Comparison of ENCODE assay signal across 8 cellular contexts in genomic region chr12:131949431-131950181, GRCh38. TPM values are rescaled to one million over a fixed set of nuclear protein-coding genes. Genes with fewer than 3 reads are reported as not detected.
A peak's percentile ranks its signal among the peaks of the same experiment; 100 is the strongest.
DNase-seq lines count a peak whose midpoint lies in the region; ATAC-seq and TF ChIP-seq lines count a peak whose summit lies in the region.

Gene EP400, plus strand, starts transcription at chr12:131949942. Its CDS starts 10,678 bp downstream, at chr12:131960620.

- DNase-seq in DND-41 = peak; percentile 94
- peak; percentile 90 for DNase-seq in LHCN-M2 (ENCODE audit: low read depth)
- DNase-seq in RPMI7951 (ENCODE audit: low read depth) = peak; percentile 88
- DNase-seq in activated T-helper 1 cell treated with anti-CD3 and anti-CD28 coated beads, Interleukin-12 subunit alpha, Interleukin-12 subunit beta, Interleukin-2, Interleukin-4 antibody, amounts not matched to agents 30 ng/mL and 10 ng/mL and 1 ng/mL, durations not matched to agents 14 hours and 24 hours and 36 hours (ENCODE audit: low spot score) = peak; percentile 89
- DNase-seq in fibroblast of lung (ENCODE audit: low read depth in 2 of 2) = peak; percentile 89 to 92
- DNase-seq in natural killer cell = peak; percentile 88
- peak; percentile 79 to 92 (median 88) for DNase-seq in stimulated activated naive CD4-positive, alpha-beta T cell (lab: John Stamatoyannopoulos, UW)

- peaks cover 30% of the 10 kb centered on the region for H4K20me1 ChIP-seq in DND-41 (ENCODE audit: insufficient read depth, low read length)
- no peaks in the 10 kb centered on the region for H4K20me1 ChIP-seq in fibroblast of lung (ENCODE audit: control insufficient read depth, extremely low read depth, insufficient read depth, low read length)

- peaks cover 6% of the 10 kb centered on the region for H3K36me3 ChIP-seq in DND-41 (ENCODE audit: insufficient read depth, low read length)
- H3K36me3 ChIP-seq in fibroblast of lung (ENCODE audit: control insufficient read depth, insufficient read depth, low read length) = peaks cover 4% of the 10 kb centered on the region

- H3K27me3 ChIP-seq in DND-41 (ENCODE audit: insufficient read depth, low read length, poor library complexity) (no peaks in the 10 kb centered on the region), fibroblast of lung (ENCODE audit: control insufficient read depth, insufficient read depth, low read length) (no peaks in the 10 kb centered on the region)

- peak within 1 kb of the TSS; percentile 98 for H3K4me2 ChIP-seq in DND-41 (ENCODE audit: insufficient read depth, low read length)
- H3K4me2 ChIP-seq in fibroblast of lung (ENCODE audit: extremely low read depth, insufficient read depth, low read length) = peak within 1 kb of the TSS; percentile 95

- no peaks in the 10 kb centered on the region for H3K27me3 Mint-ChIP-seq in activated T-helper 1 cell treated with anti-CD3 and anti-CD28 coated beads, Interleukin-12 subunit alpha, Interleukin-12 subunit beta, Interleukin-2, Interleukin-4 antibody, amounts not matched to agents 30 ng/mL and 10 ng/mL and 1 ng/mL, durations not matched to agents 14 hours and 24 hours and 36 hours (ENCODE audit: insufficient read depth)
- H3K27me3 Mint-ChIP-seq in natural killer cell (ENCODE audit: low read depth in 2 of 2) = no peaks in the 10 kb centered on the region

- H3K4me3 Mint-ChIP-seq in activated T-helper 1 cell treated with anti-CD3 and anti-CD28 coated beads, Interleukin-12 subunit alpha, Interleukin-12 subunit beta, Interleukin-2, Interleukin-4 antibody, amounts not matched to agents 30 ng/mL and 10 ng/mL and 1 ng/mL, durations not matched to agents 14 hours and 24 hours and 36 hours = peak within 1 kb of the TSS; percentile 92
- H3K4me3 Mint-ChIP-seq in natural killer cell = peak within 1 kb of the TSS; percentile 94

- ATAC-seq in DND-41 (ENCODE audit: insufficient read depth, low read depth) = peak; percentile 90
- ATAC-seq in GM21825 (IDR thresholded peaks at IDR 0.05; ENCODE audit: unreplicated experiment) = peak; percentile 91
- peak; percentile 91 to 97 (median 93) for ATAC-seq in natural killer cell

- TF ChIP-seq CTCF in DND-41 (IDR thresholded peaks at IDR 0.05; ENCODE audit: borderline replicate concordance, extremely low read depth, low read length, poor library complexity, severe bottlenecking) = peak; percentile 79
- peak in 1 of 2 donors; percentile 10 for TF ChIP-seq CTCF in fibroblast of lung (conservative IDR thresholded peaks at IDR 0.05 in 1 of 2, IDR thresholded peaks at IDR 0.05 in 1 of 2; ENCODE audit: low read depth in 1 of 2, low read length in 2 of 2)
- no peak for TF ChIP-seq CTCF in natural killer cell (IDR thresholded peaks at IDR 0.05)

- H3K4me1 ChIP-seq in DND-41 (ENCODE audit: insufficient read depth, low read length) (peaks cover 20% of the 10 kb centered on the region), fibroblast of lung (ENCODE audit: control insufficient read depth, extremely low read depth, insufficient read depth, low read length) (no peaks in the 10 kb centered on the region)

- H3K9me3 ChIP-seq in DND-41 (ENCODE audit: insufficient read depth, low read length, severe bottlenecking) (no peaks in the 10 kb centered on the region), fibroblast of lung (ENCODE audit: control insufficient read depth, insufficient read depth, low read depth, low read length) (no peaks in the 10 kb centered on the region)

- H2AFZ ChIP-seq in DND-41 (ENCODE audit: low read depth, low read length) (peak within 1 kb of the TSS; percentile 98), fibroblast of lung (ENCODE audit: low read length) (peak within 1 kb of the TSS; percentile 98)

- H3K4me3 ChIP-seq in DND-41 (ENCODE audit: low read depth in 1 of 2, low read length in 2 of 2) (peak within 1 kb of the TSS; percentile 58 to 77), fibroblast of lung (replicated peaks in 1 of 4; ENCODE audit: control extremely low read depth in 1 of 4, insufficient read depth in 1 of 4, low read depth in 3 of 4, low read length in 4 of 4) (peak within 1 kb of the TSS; percentile 82 to 96 (median 86))

- peaks cover 6% of the 10 kb centered on the region for H3K36me3 Mint-ChIP-seq in activated T-helper 1 cell treated with anti-CD3 and anti-CD28 coated beads, Interleukin-12 subunit alpha, Interleukin-12 subunit beta, Interleukin-2, Interleukin-4 antibody, amounts not matched to agents 30 ng/mL and 10 ng/mL and 1 ng/mL, durations not matched to agents 14 hours and 24 hours and 36 hours (ENCODE audit: low read depth)
- no peaks in the 10 kb centered on the region for H3K36me3 Mint-ChIP-seq in natural killer cell

- no peaks in the 10 kb centered on the region for H3K9me3 Mint-ChIP-seq in activated T-helper 1 cell treated with anti-CD3 and anti-CD28 coated beads, Interleukin-12 subunit alpha, Interleukin-12 subunit beta, Interleukin-2, Interleukin-4 antibody, amounts not matched to agents 30 ng/mL and 10 ng/mL and 1 ng/mL, durations not matched to agents 14 hours and 24 hours and 36 hours
- no peaks in the 10 kb centered on the region for H3K9me3 Mint-ChIP-seq in natural killer cell

- intact Hi-C loops in activated T-helper 1 cell treated with anti-CD3 and anti-CD28 coated beads, Interleukin-12 subunit alpha, Interleukin-12 subunit beta, Interleukin-2, Interleukin-4 antibody, amounts not matched to agents 30 ng/mL and 10 ng/mL and 1 ng/mL, durations not matched to agents 14 hours and 24 hours and 36 hours (cut with micrococcal nuclease) = loop anchor here (1.0 to 5.0 kb wide), 8 partner anchors 20 to 1077 kb away; partner anchors contain the start of genes GOLGA3, MMP17, POLE and PUS1
- intact Hi-C loops in natural killer cell (cut with micrococcal nuclease) = loop anchor here (1.0 kb wide), 2 partner anchors 20 to 53 kb away; partner anchors contain the start of gene PUS1

- H3K27ac ChIP-seq in DND-41 (ENCODE audit: low read length) (peak within 1 kb of the TSS; percentile 84), fibroblast of lung (ENCODE audit: insufficient read depth, low read length) (peak within 1 kb of the TSS; percentile 83)

- H3K79me2 ChIP-seq in DND-41 (ENCODE audit: insufficient read depth, low read length) = peaks cover 48% of the 10 kb centered on the region
- H3K79me2 ChIP-seq in fibroblast of lung (ENCODE audit: control insufficient read depth, insufficient read depth, low read length) = peaks cover 40% of the 10 kb centered on the region

- H3K27ac Mint-ChIP-seq in activated T-helper 1 cell treated with anti-CD3 and anti-CD28 coated beads, Interleukin-12 subunit alpha, Interleukin-12 subunit beta, Interleukin-2, Interleukin-4 antibody, amounts not matched to agents 30 ng/mL and 10 ng/mL and 1 ng/mL, durations not matched to agents 14 hours and 24 hours and 36 hours = peak within 1 kb of the TSS; percentile 90
- H3K27ac Mint-ChIP-seq in natural killer cell = peak within 1 kb of the TSS; percentile 59 to 89

- peak within 1 kb of the TSS; percentile 98 for H3K9ac ChIP-seq in DND-41 (ENCODE audit: low read depth, low read length)
- peak within 1 kb of the TSS; percentile 89 for H3K9ac ChIP-seq in fibroblast of lung (ENCODE audit: insufficient read depth, low read length)

- peaks cover 30% of the 10 kb centered on the region for H3K4me1 Mint-ChIP-seq in activated T-helper 1 cell treated with anti-CD3 and anti-CD28 coated beads, Interleukin-12 subunit alpha, Interleukin-12 subunit beta, Interleukin-2, Interleukin-4 antibody, amounts not matched to agents 30 ng/mL and 10 ng/mL and 1 ng/mL, durations not matched to agents 14 hours and 24 hours and 36 hours (ENCODE audit: low read depth)
- H3K4me1 Mint-ChIP-seq in natural killer cell = peaks cover 26 to 35% of the 10 kb centered on the region in 2 donors

RNA-seq across cellular contexts. Expression of gene EP400, which starts in this region (rescaled TPM):
- total RNA-seq in LHCN-M2 (2014; rRNA removed) = 8.7 and 10.4 TPM in 2 replicates
- 13.4 TPM for polyA plus RNA-seq in LHCN-M2 (2012)
- 3.7 TPM in 2 replicates for total RNA-seq in RPMI7951 (2014; rRNA removed; shearing (Covaris generic))
- total RNA-seq in activated T-helper 1 cell treated with anti-CD3 and anti-CD28 coated beads, Interleukin-12 subunit alpha, Interleukin-12 subunit beta, Interleukin-2, Interleukin-4 antibody, amounts not matched to agents 30 ng/mL and 10 ng/mL and 1 ng/mL, durations not matched to agents 14 hours and 24 hours and 36 hours = 66.6 TPM in 2 replicates
- 8.0 and 12.4 TPM in 2 replicates for total RNA-seq in fibroblast of lung
- polyA plus RNA-seq in fibroblast of lung = 3.4 and 6.2 TPM in 2 replicates
- 14.4 and 17.5 TPM in 2 replicates for polyA plus RNA-seq in fibroblast of lung (2012)
- polyA minus RNA-seq in fibroblast of lung (ENCODE audit: low replicate concordance) = 22.4 and 24.6 TPM in 2 replicates
- total RNA-seq in natural killer cell = 10 to 100 TPM; 62.8 to 81.1 (median 80.1) TPM

Comparison
In these comparisons a context has a peak if more than half of its experiments do, and no peak if none do; other contexts are left out.
1. Peak in every context shown above with its lines: DNase-seq, ATAC-seq, H3K4me3 ChIP-seq and H3K27ac ChIP-seq.